Comparison of ENCODE assay signal across 8 cellular contexts in genomic region chr6:44593539-44593944, GRCh38.
DNase-seq lines count a peak whose midpoint lies in the region; ATAC-seq and TF ChIP-seq lines count a peak whose summit lies in the region.

No MANE protein-coding gene starts in this region.

- peak; percentile 29 to 46 for TF ChIP-seq CTCF in left lung (IDR thresholded peaks at IDR 0.05)

- DNase-seq in activated T-cell treated with anti-CD3 and anti-CD28 coated beads for 1 hour (ENCODE audit: low read depth) (peak; percentile 45), MV-4-11 (lab: John Stamatoyannopoulos, UW) (peak; percentile 85), SW480 (ENCODE audit: low spot score) (peak; percentile 60), astrocyte of the hippocampus (ENCODE audit: low read depth, low spot score) (peak; percentile 77), left lung (no peak)
- no peak for DNase-seq in activated T-cell treated with anti-CD3 and anti-CD28 coated beads, Interleukin-2, amount 50 U/mL, for 1 hour
- DNase-seq in stimulated activated CD8-positive, alpha-beta memory T cell treated with anti-CD3 and anti-CD28 coated beads, Interleukin-2, amount 100 ng/mL, for 1 hour (ENCODE audit: low read depth in 2 of 2): peak; percentile 25 to 39

- no peaks in the 10 kb centered on the region for H3K9me3 ChIP-seq in left lung

- H3K27ac ChIP-seq in left lung: no peak overlapping the region

- no peaks in the 10 kb centered on the region for H3K27me3 ChIP-seq in left lung

- ATAC-seq in left lung: peak; percentile 47
- ATAC-seq in GM19455 (IDR thresholded peaks at IDR 0.05; ENCODE audit: unreplicated experiment): no peak

- intact Hi-C loops in left lung (cut with DNase I): no loop called here

- no peaks in the 10 kb centered on the region for H3K4me1 ChIP-seq in left lung

- H3K4me3 ChIP-seq in left lung: no peak overlapping the region

- no peaks in the 10 kb centered on the region for H3K36me3 ChIP-seq in left lung

Comparison
In these comparisons a context has a peak if more than half of its experiments do, and no peak if none do; other contexts are left out.
1. DNase-seq: peak in activated T-cell treated with anti-CD3 and anti-CD28 coated beads for 1 hour (single experiment), MV-4-11 (single experiment), SW480 (single experiment), astrocyte of the hippocampus (single experiment) and stimulated activated CD8-positive, alpha-beta memory T cell treated with anti-CD3 and anti-CD28 coated beads, Interleukin-2, amount 100 ng/mL, for 1 hour (2 of 2); none in activated T-cell treated with anti-CD3 and anti-CD28 coated beads, Interleukin-2, amount 50 U/mL, for 1 hour (single experiment) and left lung (0 of 2).